In genomic region chr2:111493720-111494078, GRCh38 we compare ENCODE assay signal across 8 cellular contexts.
DNase-seq lines count a peak whose midpoint lies in the region; ATAC-seq, FAIRE-seq and TF ChIP-seq lines count a peak whose summit lies in the region.
"Not testable (repeated sequence)": the region's sequence is repeated elsewhere in the genome, so short reads cannot be mapped to it uniquely, and the experiment has no call there.

No MANE protein-coding gene starts in this region.

- H3K9me3 Mint-ChIP-seq in IgD-negative memory B cell; activated CD4-positive, alpha-beta T cell treated with anti-CD3 and anti-CD28 coated beads, Interleukin-2, amount 10 ng/mL, durations not matched to agents 7 days and 5 days: not testable (repeated sequence)

- not testable (repeated sequence) for H3K9ac ChIP-seq in BLaER1

- H3K4me1 Mint-ChIP-seq in IgD-negative memory B cell = not testable (repeated sequence)
- H3K4me1 Mint-ChIP-seq in activated CD4-positive, alpha-beta T cell treated with anti-CD3 and anti-CD28 coated beads, Interleukin-2, amount 10 ng/mL, durations not matched to agents 7 days and 5 days = peaks cover 20% of the 10 kb centered on the region

- DNase-seq in activated CD4-positive, alpha-beta T cell treated with anti-CD3 and anti-CD28 coated beads, Interleukin-2, amount 10 ng/mL, durations not matched to agents 7 days and 5 days; bronchial epithelial cell (ENCODE audit: low read depth): not testable (repeated sequence)
- DNase-seq in spleen = peak; percentile 68

- H3K27me3 ChIP-seq in BLaER1; bronchial epithelial cell (ENCODE audit: control insufficient read depth, insufficient read depth, low read length); spleen (replicated peaks in 1 of 7): not testable (repeated sequence)

- not testable (repeated sequence) for H3K27ac Mint-ChIP-seq in IgD-negative memory B cell
- H3K27ac Mint-ChIP-seq in activated CD4-positive, alpha-beta T cell treated with anti-CD3 and anti-CD28 coated beads, Interleukin-2, amount 10 ng/mL, durations not matched to agents 7 days and 5 days = peak overlapping the region; percentile 85

- POLR2A ChIA-PET in activated CD4-positive, alpha-beta T cell treated with anti-CD3 and anti-CD28 coated beads, Interleukin-2, amount 10 ng/mL, durations not matched to agents 7 days and 5 days (lab: Charles Lee) = not testable (repeated sequence)

- not testable (repeated sequence) for H3K4me3 ChIP-seq in BLaER1
- peak overlapping the region; percentile 18 for H3K4me3 ChIP-seq in bronchial epithelial cell (ENCODE audit: low read depth, low read length)
- H3K4me3 ChIP-seq in iPS-11a (ENCODE audit: low read depth, low read length) = peak overlapping the region; percentile 13
- peak overlapping the region in 3 of 8 donors; percentile 14 to 61 (median 23) for H3K4me3 ChIP-seq in spleen

- not testable (repeated sequence) for FAIRE-seq in bronchial epithelial cell (lab: Jason Lieb, UNC)

- CTCF ChIA-PET in activated CD4-positive, alpha-beta T cell treated with anti-CD3 and anti-CD28 coated beads, Interleukin-2, amount 10 ng/mL, durations not matched to agents 7 days and 5 days (lab: Charles Lee) = not testable (repeated sequence)

- peak; percentile 46 for ATAC-seq in GM19328 (IDR thresholded peaks at IDR 0.05; ENCODE audit: unreplicated experiment)
- ATAC-seq in HG02852 (IDR thresholded peaks at IDR 0.05; ENCODE audit: unreplicated experiment) = peak; percentile 83

- 2 to 7% (median 4%) methylated on average over 5 of the region's 5 CpGs for WGBS in spleen, 5 donors

- intact Hi-C loops in spleen (cut with DNase I; ENCODE audit: low total_unique reads) = not testable (repeated sequence)

- not testable (repeated sequence) for H4K20me1 ChIP-seq in BLaER1

- H3K4me3 Mint-ChIP-seq in IgD-negative memory B cell = peak overlapping the region in 3 of 4 donors; percentile 8 to 70 (median 70)
- H3K4me3 Mint-ChIP-seq in activated CD4-positive, alpha-beta T cell treated with anti-CD3 and anti-CD28 coated beads, Interleukin-2, amount 10 ng/mL, durations not matched to agents 7 days and 5 days = peak overlapping the region; percentile 75

- not testable (repeated sequence) for H3K36me3 ChIP-seq in BLaER1; bronchial epithelial cell (ENCODE audit: control insufficient read depth, insufficient read depth, low read length); spleen

- not testable (repeated sequence) for H3K9me3 ChIP-seq in BLaER1, spleen

- TF ChIP-seq POLR2A in spleen (IDR thresholded peaks at IDR 0.05) = not testable (repeated sequence)

- not testable (repeated sequence) for H3K27ac ChIP-seq in BLaER1
- peak overlapping the region in 7 of 8 donors; percentile 61 to 86 (median 81) for H3K27ac ChIP-seq in spleen

- not testable (repeated sequence) for H3K36me3 Mint-ChIP-seq in IgD-negative memory B cell
- H3K36me3 Mint-ChIP-seq in activated CD4-positive, alpha-beta T cell treated with anti-CD3 and anti-CD28 coated beads, Interleukin-2, amount 10 ng/mL, durations not matched to agents 7 days and 5 days (ENCODE audit: low read depth) = peaks cover 11% of the 10 kb centered on the region

- peak overlapping the region; percentile 44 for H3K4me2 ChIP-seq in BLaER1

- not testable (repeated sequence) for H3K4me1 ChIP-seq in BLaER1
- H3K4me1 ChIP-seq in spleen = peaks cover 0 to 28% (median 6%) of the 10 kb centered on the region in 6 donors

- H3K27me3 Mint-ChIP-seq in IgD-negative memory B cell; activated CD4-positive, alpha-beta T cell treated with anti-CD3 and anti-CD28 coated beads, Interleukin-2, amount 10 ng/mL, durations not matched to agents 7 days and 5 days: not testable (repeated sequence)

- not testable (repeated sequence) for TF ChIP-seq CTCF in bronchial epithelial cell (IDR thresholded peaks at IDR 0.05; ENCODE audit: insufficient read depth, low read length, severe bottlenecking); spleen (IDR thresholded peaks at IDR 0.05 in 8 of 11, conservative IDR thresholded peaks at IDR 0.05 in 3 of 11)
